7 cellular contexts compared by ENCODE assay signal in genomic region chr11:63841554-63841953, GRCh38. TPM values are rescaled to one million over a fixed set of nuclear protein-coding genes. Genes with fewer than 3 reads are reported as not detected.
DNase-seq lines count a peak whose midpoint lies in the region; ATAC-seq, FAIRE-seq and TF ChIP-seq lines count a peak whose summit lies in the region.

No MANE protein-coding gene starts in this region.

- TF ChIP-seq CTCF in GM12864 (IDR thresholded peaks at IDR 0.05; ENCODE audit: low read depth, low read length, missing control alignments) (no peak), endothelial cell (IDR thresholded peaks at IDR 0.05; ENCODE audit: unreplicated experiment) (no peak), osteocyte (IDR thresholded peaks at IDR 0.05) (no peak)

- FAIRE-seq in RCC 7860 (lab: Jason Lieb, UNC) = no peak

- peak overlapping the region; percentile 92 for H3K4me3 Mint-ChIP-seq in endothelial cell (ENCODE audit: unreplicated experiment)
- peak overlapping the region; percentile 94 for H3K4me3 Mint-ChIP-seq in osteocyte (ENCODE audit: unreplicated experiment)

- H3K36me3 Mint-ChIP-seq in endothelial cell (ENCODE audit: low read depth, unreplicated experiment) (peaks cover 26% of the 10 kb centered on the region), osteocyte (ENCODE audit: unreplicated experiment) (peaks cover 6% of the 10 kb centered on the region)

- peaks cover 20% of the 10 kb centered on the region for H3K27me3 Mint-ChIP-seq in endothelial cell (ENCODE audit: unreplicated experiment)
- no peaks in the 10 kb centered on the region for H3K27me3 Mint-ChIP-seq in osteocyte (ENCODE audit: unreplicated experiment)

- no peak for DNase-seq in GM12864 (ENCODE audit: low read depth)
- peak; percentile 24 for DNase-seq in RCC 7860 (ENCODE audit: low spot score)
- DNase-seq in endothelial cell (ENCODE audit: low spot score) = no peak
- DNase-seq in osteocyte (ENCODE audit: extremely low spot score, unreplicated experiment) = no peak
- no peak for DNase-seq in stimulated activated CD8-positive, alpha-beta memory T cell treated with anti-CD3 and anti-CD28 coated beads, Interleukin-4, amount 100 ng/mL, for 48 hours
- DNase-seq in activated gamma-delta T cell treated with Interleukin-2 at 50 U/mL for 16 hours = no peak

- H3K27ac Mint-ChIP-seq in endothelial cell (ENCODE audit: unreplicated experiment) (peak overlapping the region; percentile 88), osteocyte (ENCODE audit: unreplicated experiment) (peak overlapping the region; percentile 91)

- H3K9me3 Mint-ChIP-seq in endothelial cell (ENCODE audit: unreplicated experiment) (no peaks in the 10 kb centered on the region), osteocyte (ENCODE audit: unreplicated experiment) (no peaks in the 10 kb centered on the region)

- peaks cover 75% of the 10 kb centered on the region for H3K4me1 Mint-ChIP-seq in endothelial cell (ENCODE audit: unreplicated experiment)
- H3K4me1 Mint-ChIP-seq in osteocyte (ENCODE audit: unreplicated experiment) = peaks cover 38% of the 10 kb centered on the region

- no peak for ATAC-seq in HG03097 (IDR thresholded peaks at IDR 0.05; ENCODE audit: low FRiP score, unreplicated experiment)

- peak overlapping the region; percentile 94 for H3K4me3 ChIP-seq in GM12864 (ENCODE audit: low read depth, low read length)

RNA-seq across cellular contexts. Expression of gene MARK2, which starts 2.6 kb away (rescaled TPM):
- 42.6 TPM for total RNA-seq in endothelial cell (ENCODE audit: unreplicated experiment)
- 31.8 and 33.4 TPM in 2 replicates for total RNA-seq in osteocyte

RNA-seq across cellular contexts. Expression of gene SPINDOC, which starts 28.3 kb away (rescaled TPM):
- total RNA-seq in endothelial cell (ENCODE audit: unreplicated experiment) (55.3 TPM), osteocyte (32.1 and 33.5 TPM in 2 replicates)
